10 cellular contexts compared by ENCODE assay signal in genomic region chr11:121236115-121237001, GRCh38. TPM values are rescaled to one million over a fixed set of nuclear protein-coding genes. Genes with fewer than 3 reads are reported as not detected.
DNase-seq lines count a peak whose midpoint lies in the region; ATAC-seq and TF ChIP-seq lines count a peak whose summit lies in the region.
"Had no signal": no experiment of that assay in that cellular context is flagged by ENCODE, and none has a peak within 500 bp of the region (broad histone marks: within the 10 kb centered on the region; RNA-seq: fewer than 3 reads in every experiment).

No MANE protein-coding gene starts in this region.

- peaks cover 20% of the 10 kb centered on the region for H3K27me3 Mint-ChIP-seq in activated CD4-positive, alpha-beta T cell treated with anti-CD3 and anti-CD28 coated beads for 36 hours
- H3K27me3 Mint-ChIP-seq in WTC11 (ENCODE audit: low read depth) = peaks cover 3% of the 10 kb centered on the region; the same call in 1 of the 2 replicates

- H3K4me1 ChIP-seq in upper lobe of right lung = no peaks in the 10 kb centered on the region
- H3K4me1 ChIP-seq: A549 had no signal

- ATAC-seq in activated CD4-positive, alpha-beta T cell treated with anti-CD3 and anti-CD28 coated beads for 36 hours = peak; percentile 84
- ATAC-seq in HG03045 (IDR thresholded peaks at IDR 0.05; ENCODE audit: unreplicated experiment) (peak; percentile 64), WTC11 (no peak), GM21367 (IDR thresholded peaks at IDR 0.05; ENCODE audit: unreplicated experiment) (no peak), upper lobe of right lung (no peak)
- ATAC-seq: A549 had no signal

- H3K36me3 ChIP-seq in upper lobe of right lung = no peaks in the 10 kb centered on the region

- TF ChIP-seq CTCF in WTC11 (IDR thresholded peaks at IDR 0.05) = no peak
- no peak for TF ChIP-seq CTCF in retinal pigment epithelial cell (conservative IDR thresholded peaks at IDR 0.05; ENCODE audit: low read depth, low read length)
- no peak for TF ChIP-seq CTCF in upper lobe of right lung (IDR thresholded peaks at IDR 0.05)

- intact Hi-C loops in activated CD4-positive, alpha-beta T cell treated with anti-CD3 and anti-CD28 coated beads for 36 hours (cut with DNase I, micrococcal nuclease) = no loop called here
- intact Hi-C loops in upper lobe of right lung (cut with DNase I) = no loop called here

- no peak overlapping the region for H3K4me3 Mint-ChIP-seq in activated CD4-positive, alpha-beta T cell treated with anti-CD3 and anti-CD28 coated beads for 36 hours
- no peak overlapping the region for H3K4me3 Mint-ChIP-seq in WTC11

- H3K27me3 ChIP-seq in upper lobe of right lung = no peaks in the 10 kb centered on the region

- no peak for DNase-seq in activated CD4-positive, alpha-beta T cell treated with anti-CD3 and anti-CD28 coated beads for 36 hours
- no peak for DNase-seq in activated CD4-positive, alpha-beta T cell treated with anti-CD3 and anti-CD28 coated beads for 48 hours
- DNase-seq in WTC11 (ENCODE audit: low spot score) (no peak), retinal pigment epithelial cell (ENCODE audit: low read depth) (peak; percentile 60), upper lobe of right lung (no peak), NCI-H510A treated with DMSO at 0.1 percent for 48 hours (lab: John Stamatoyannopoulos, UW) (no peak)

- POLR2A ChIA-PET in activated CD4-positive, alpha-beta T cell treated with anti-CD3 and anti-CD28 coated beads for 36 hours (lab: Charles Lee) = no interaction called here
- POLR2A ChIA-PET in WTC11 (lab: Charles Lee) = interaction anchor here (0.6 kb wide), 1 partner anchor 396 kb away, joined by 3 read pairs; no protein-coding TSS in a partner anchor

- no peak overlapping the region for H3K27ac ChIP-seq in upper lobe of right lung
- H3K27ac ChIP-seq: A549, SK-N-MC had no signal

- no peak overlapping the region for H3K4me3 ChIP-seq in retinal pigment epithelial cell (ENCODE audit: low read length)
- no peak overlapping the region for H3K4me3 ChIP-seq in upper lobe of right lung
- H3K4me3 ChIP-seq: A549, SK-N-MC had no signal

- H3K9me3 Mint-ChIP-seq in activated CD4-positive, alpha-beta T cell treated with anti-CD3 and anti-CD28 coated beads for 36 hours (ENCODE audit: low read depth) = no peaks in the 10 kb centered on the region
- H3K9me3 Mint-ChIP-seq in WTC11 = peaks cover 4% of the 10 kb centered on the region

- CTCF ChIA-PET in activated CD4-positive, alpha-beta T cell treated with anti-CD3 and anti-CD28 coated beads for 36 hours (lab: Charles Lee) = no interaction called here
- CTCF ChIA-PET in WTC11 (lab: Charles Lee) = interaction anchor here (0.8 to 2.1 kb wide), 3 partner anchors 10 to 284 kb away, joined by 3 to 5 read pairs (median 3); no protein-coding TSS in a partner anchor

- H3K9me3 ChIP-seq in upper lobe of right lung = no peaks in the 10 kb centered on the region
- H3K9me3 ChIP-seq: A549 had no signal

- no peak overlapping the region for H3K27ac Mint-ChIP-seq in activated CD4-positive, alpha-beta T cell treated with anti-CD3 and anti-CD28 coated beads for 36 hours
- peak overlapping the region; percentile 83 for H3K27ac Mint-ChIP-seq in WTC11

- H3K36me3 Mint-ChIP-seq in activated CD4-positive, alpha-beta T cell treated with anti-CD3 and anti-CD28 coated beads for 36 hours (ENCODE audit: low read depth) = no peaks in the 10 kb centered on the region
- 0 out of 2 replicates have a peak, but pooled peaks cover 3% of the 10 kb centered on the region for H3K36me3 Mint-ChIP-seq in WTC11

- H3K4me1 Mint-ChIP-seq in activated CD4-positive, alpha-beta T cell treated with anti-CD3 and anti-CD28 coated beads for 36 hours = peaks cover 19% of the 10 kb centered on the region
- peaks cover 74% of the 10 kb centered on the region for H3K4me1 Mint-ChIP-seq in WTC11

TF ChIP-seq in WTC11, 78 proteins besides CTCF, POLR2A, EP300 and RAD21:
- TF ChIP-seq, protein P1, sequence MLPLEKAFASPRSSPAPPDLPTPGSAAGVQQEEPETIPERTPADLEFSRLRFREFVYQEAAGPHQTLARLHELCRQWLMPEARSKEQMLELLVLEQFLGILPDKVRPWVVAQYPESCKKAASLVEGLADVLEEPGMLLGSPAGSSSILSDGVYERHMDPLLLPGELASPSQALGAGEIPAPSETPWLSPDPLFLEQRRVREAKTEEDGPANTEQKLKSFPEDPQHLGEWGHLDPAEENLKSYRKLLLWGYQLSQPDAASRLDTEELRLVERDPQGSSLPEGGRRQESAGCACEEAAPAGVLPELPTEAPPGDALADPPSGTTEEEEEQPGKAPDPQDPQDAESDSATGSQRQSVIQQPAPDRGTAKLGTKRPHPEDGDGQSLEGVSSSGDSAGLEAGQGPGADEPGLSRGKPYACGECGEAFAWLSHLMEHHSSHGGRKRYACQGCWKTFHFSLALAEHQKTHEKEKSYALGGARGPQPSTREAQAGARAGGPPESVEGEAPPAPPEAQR (CRISPR knock-in tag; IDR thresholded peaks at IDR 0.05) = no peak
- TF ChIP-seq FOXP4 (CRISPR knock-in tag; IDR thresholded peaks at IDR 0.05) (no peak), CREB1 (CRISPR knock-in tag; IDR thresholded peaks at IDR 0.05) (no peak), ATF1 (CRISPR knock-in tag; IDR thresholded peaks at IDR 0.05) (no peak), TEAD1 (CRISPR knock-in tag; IDR thresholded peaks at IDR 0.05) (0 out of 2 replicates have a peak, but pooled peaks have one; percentile 38), GRHL2 (CRISPR knock-in tag; IDR thresholded peaks at IDR 0.05; ENCODE audit: insufficient replicate concordance, severe bottlenecking) (no peak)
- TF ChIP-seq, protein P2, sequence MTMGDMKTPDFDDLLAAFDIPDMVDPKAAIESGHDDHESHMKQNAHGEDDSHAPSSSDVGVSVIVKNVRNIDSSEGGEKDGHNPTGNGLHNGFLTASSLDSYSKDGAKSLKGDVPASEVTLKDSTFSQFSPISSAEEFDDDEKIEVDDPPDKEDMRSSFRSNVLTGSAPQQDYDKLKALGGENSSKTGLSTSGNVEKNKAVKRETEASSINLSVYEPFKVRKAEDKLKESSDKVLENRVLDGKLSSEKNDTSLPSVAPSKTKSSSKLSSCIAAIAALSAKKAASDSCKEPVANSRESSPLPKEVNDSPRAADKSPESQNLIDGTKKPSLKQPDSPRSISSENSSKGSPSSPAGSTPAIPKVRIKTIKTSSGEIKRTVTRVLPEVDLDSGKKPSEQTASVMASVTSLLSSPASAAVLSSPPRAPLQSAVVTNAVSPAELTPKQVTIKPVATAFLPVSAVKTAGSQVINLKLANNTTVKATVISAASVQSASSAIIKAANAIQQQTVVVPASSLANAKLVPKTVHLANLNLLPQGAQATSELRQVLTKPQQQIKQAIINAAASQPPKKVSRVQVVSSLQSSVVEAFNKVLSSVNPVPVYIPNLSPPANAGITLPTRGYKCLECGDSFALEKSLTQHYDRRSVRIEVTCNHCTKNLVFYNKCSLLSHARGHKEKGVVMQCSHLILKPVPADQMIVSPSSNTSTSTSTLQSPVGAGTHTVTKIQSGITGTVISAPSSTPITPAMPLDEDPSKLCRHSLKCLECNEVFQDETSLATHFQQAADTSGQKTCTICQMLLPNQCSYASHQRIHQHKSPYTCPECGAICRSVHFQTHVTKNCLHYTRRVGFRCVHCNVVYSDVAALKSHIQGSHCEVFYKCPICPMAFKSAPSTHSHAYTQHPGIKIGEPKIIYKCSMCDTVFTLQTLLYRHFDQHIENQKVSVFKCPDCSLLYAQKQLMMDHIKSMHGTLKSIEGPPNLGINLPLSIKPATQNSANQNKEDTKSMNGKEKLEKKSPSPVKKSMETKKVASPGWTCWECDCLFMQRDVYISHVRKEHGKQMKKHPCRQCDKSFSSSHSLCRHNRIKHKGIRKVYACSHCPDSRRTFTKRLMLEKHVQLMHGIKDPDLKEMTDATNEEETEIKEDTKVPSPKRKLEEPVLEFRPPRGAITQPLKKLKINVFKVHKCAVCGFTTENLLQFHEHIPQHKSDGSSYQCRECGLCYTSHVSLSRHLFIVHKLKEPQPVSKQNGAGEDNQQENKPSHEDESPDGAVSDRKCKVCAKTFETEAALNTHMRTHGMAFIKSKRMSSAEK (CRISPR knock-in tag; IDR thresholded peaks at IDR 0.05; ENCODE audit: borderline replicate concordance) = no peak

RNA-seq across cellular contexts. Expression of gene SC5D, which starts 56.2 kb away (rescaled TPM):
- total RNA-seq in activated CD4-positive, alpha-beta T cell treated with anti-CD3 and anti-CD28 coated beads for 36 hours = 10 to 100 TPM; 22.3 to 29.9 TPM
- total RNA-seq in WTC11 (2021) (78.6 to 81.9 TPM (median 79.2 TPM) in 3 replicates), upper lobe of right lung (64.8 TPM)

Comparison
In these comparisons a context has a peak if more than half of its experiments do, and no peak if none do; other contexts are left out.
1. ATAC-seq: peak in activated CD4-positive, alpha-beta T cell treated with anti-CD3 and anti-CD28 coated beads for 36 hours (single experiment) and HG03045 (single experiment); none in WTC11 (single experiment), GM21367 (single experiment) and upper lobe of right lung (single experiment).